Comparison of ENCODE assay signal across 7 cellular contexts in genomic region chr22:41621911-41622179, GRCh38. TPM values are rescaled to one million over a fixed set of nuclear protein-coding genes. Genes with fewer than 3 reads are reported as not detected.
DNase-seq lines count a peak whose midpoint lies in the region; ATAC-seq lines count a peak whose summit lies in the region.

No MANE protein-coding gene starts in this region.

- peak overlapping the region; percentile 91 to 94 for H3K4me3 Mint-ChIP-seq in stimulated activated naive B cell treated with anti-CD40 and anti-IgM and Interleukin-4, amounts not matched to agents 10 μg/mL and 1 μg/mL and 100 μg/mL, for 72 hours

- H3K9me3 ChIP-seq in HUES48 (ENCODE audit: control insufficient read depth, insufficient read depth, low read length) (no peaks in the 10 kb centered on the region), iPS-18c (ENCODE audit: control insufficient read depth, insufficient read depth, low read length) (no peaks in the 10 kb centered on the region)

- H3K27ac ChIP-seq in HUES48 (ENCODE audit: low read depth, low read length): peak overlapping the region; percentile 99

- no peak for DNase-seq in activated naive CD4-positive, alpha-beta T cell treated with anti-CD3 and anti-CD28 coated beads, Interleukin-2, amount 50 U/mL, for 72 hours (ENCODE audit: low spot score in 2 of 2)
- no peak for DNase-seq in stimulated activated naive B cell treated with anti-CD40 and anti-IgM and Interleukin-4, amounts not matched to agents 10 μg/mL and 1 μg/mL and 100 μg/mL, for 72 hours
- no peak for DNase-seq in HPDE6-E6E7 (ENCODE audit: extremely low spot score)

- H3K4me1 Mint-ChIP-seq in stimulated activated naive B cell treated with anti-CD40 and anti-IgM and Interleukin-4, amounts not matched to agents 10 μg/mL and 1 μg/mL and 100 μg/mL, for 72 hours: peaks cover 12 to 39% of the 10 kb centered on the region in 2 donors

- peaks cover 20 to 30% of the 10 kb centered on the region in 2 donors for H3K36me3 Mint-ChIP-seq in activated naive CD4-positive, alpha-beta T cell treated with anti-CD3 and anti-CD28 coated beads, Interleukin-2, amount 50 U/mL, for 72 hours
- peaks cover 6 to 26% of the 10 kb centered on the region in 2 donors for H3K36me3 Mint-ChIP-seq in stimulated activated naive B cell treated with anti-CD40 and anti-IgM and Interleukin-4, amounts not matched to agents 10 μg/mL and 1 μg/mL and 100 μg/mL, for 72 hours

- H3K36me3 ChIP-seq in HUES48 (ENCODE audit: control insufficient read depth, insufficient read depth, low read length): peaks cover 44% of the 10 kb centered on the region

- H3K4me3 ChIP-seq in HUES48 (ENCODE audit: low read depth, low read length) (peak overlapping the region; percentile 94), iPS-18c (ENCODE audit: insufficient read depth, low read depth, low read length) (peak overlapping the region; percentile 100)

- ATAC-seq in activated naive CD4-positive, alpha-beta T cell treated with anti-CD3 and anti-CD28 coated beads, Interleukin-2, amount 50 U/mL, for 72 hours: no peak
- no peak for ATAC-seq in stimulated activated naive B cell treated with anti-CD40 and anti-IgM and Interleukin-4, amounts not matched to agents 10 μg/mL and 1 μg/mL and 100 μg/mL, for 72 hours (replicated peaks)
- no peak for ATAC-seq in HG03460 (IDR thresholded peaks at IDR 0.05; ENCODE audit: unreplicated experiment)
- no peak for ATAC-seq in HG03139 (IDR thresholded peaks at IDR 0.05; ENCODE audit: unreplicated experiment)

- H3K27me3 Mint-ChIP-seq in stimulated activated naive B cell treated with anti-CD40 and anti-IgM and Interleukin-4, amounts not matched to agents 10 μg/mL and 1 μg/mL and 100 μg/mL, for 72 hours: no peaks in the 10 kb centered on the region

- H3K9ac ChIP-seq in HUES48 (ENCODE audit: low read depth, low read length): peak overlapping the region; percentile 98

- no peaks in the 10 kb centered on the region for H3K27me3 ChIP-seq in HUES48 (ENCODE audit: control insufficient read depth, insufficient read depth, low read length)

- peak overlapping the region; percentile 97 to 100 for H3K27ac Mint-ChIP-seq in activated naive CD4-positive, alpha-beta T cell treated with anti-CD3 and anti-CD28 coated beads, Interleukin-2, amount 50 U/mL, for 72 hours
- H3K27ac Mint-ChIP-seq in stimulated activated naive B cell treated with anti-CD40 and anti-IgM and Interleukin-4, amounts not matched to agents 10 μg/mL and 1 μg/mL and 100 μg/mL, for 72 hours: peak overlapping the region; percentile 98

- no peaks in the 10 kb centered on the region for H3K9me3 Mint-ChIP-seq in activated naive CD4-positive, alpha-beta T cell treated with anti-CD3 and anti-CD28 coated beads, Interleukin-2, amount 50 U/mL, for 72 hours
- H3K9me3 Mint-ChIP-seq in stimulated activated naive B cell treated with anti-CD40 and anti-IgM and Interleukin-4, amounts not matched to agents 10 μg/mL and 1 μg/mL and 100 μg/mL, for 72 hours: no peaks in the 10 kb centered on the region

- H3K4me1 ChIP-seq in HUES48 (ENCODE audit: control insufficient read depth, insufficient read depth, low read length): peaks cover 11% of the 10 kb centered on the region

RNA-seq across cellular contexts. Expression of gene XRCC6, which starts 0.8 kb away (rescaled TPM):
- 100 to 1,000 TPM; 283 to 423 TPM for total RNA-seq in activated naive CD4-positive, alpha-beta T cell treated with anti-CD3 and anti-CD28 coated beads, Interleukin-2, amount 50 U/mL, for 72 hours

RNA-seq across cellular contexts. Expression of gene DESI1, which starts 1.0 kb away (rescaled TPM):
- total RNA-seq in activated naive CD4-positive, alpha-beta T cell treated with anti-CD3 and anti-CD28 coated beads, Interleukin-2, amount 50 U/mL, for 72 hours: 10 to 100 TPM; 18.3 to 44.8 TPM

RNA-seq across cellular contexts. Expression of gene PMM1, which starts 32.2 kb away (rescaled TPM):
- total RNA-seq in activated naive CD4-positive, alpha-beta T cell treated with anti-CD3 and anti-CD28 coated beads, Interleukin-2, amount 50 U/mL, for 72 hours: 10 to 100 TPM; 43.4 to 49.9 TPM
